ENCODE assay signal across 1 cellular context in genomic region chr5:84634256-84634655, GRCh38.
TF ChIP-seq lines count a peak whose summit lies in the region.

No MANE protein-coding gene starts in this region.

TF ChIP-seq in HepG2, 621 proteins besides CTCF, POLR2A, EP300 and RAD21 (continued from another document):
- no peak for TF ChIP-seq NFE2L2 (IDR thresholded peaks at IDR 0.05; ENCODE audit: low read length)
- TF ChIP-seq ZNF713 (CRISPR knock-in tag; IDR thresholded peaks at IDR 0.05): no peak
- TF ChIP-seq, protein P1, sequence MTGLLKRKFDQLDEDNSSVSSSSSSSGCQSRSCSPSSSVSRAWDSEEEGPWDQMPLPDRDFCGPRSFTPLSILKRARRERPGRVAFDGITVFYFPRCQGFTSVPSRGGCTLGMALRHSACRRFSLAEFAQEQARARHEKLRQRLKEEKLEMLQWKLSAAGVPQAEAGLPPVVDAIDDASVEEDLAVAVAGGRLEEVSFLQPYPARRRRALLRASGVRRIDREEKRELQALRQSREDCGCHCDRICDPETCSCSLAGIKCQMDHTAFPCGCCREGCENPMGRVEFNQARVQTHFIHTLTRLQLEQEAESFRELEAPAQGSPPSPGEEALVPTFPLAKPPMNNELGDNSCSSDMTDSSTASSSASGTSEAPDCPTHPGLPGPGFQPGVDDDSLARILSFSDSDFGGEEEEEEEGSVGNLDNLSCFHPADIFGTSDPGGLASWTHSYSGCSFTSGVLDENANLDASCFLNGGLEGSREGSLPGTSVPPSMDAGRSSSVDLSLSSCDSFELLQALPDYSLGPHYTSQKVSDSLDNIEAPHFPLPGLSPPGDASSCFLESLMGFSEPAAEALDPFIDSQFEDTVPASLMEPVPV (CRISPR knock-in tag; IDR thresholded peaks at IDR 0.05): no peak
- TF ChIP-seq NONO (IDR thresholded peaks at IDR 0.05): no peak
- TF ChIP-seq NONO (CRISPR knock-in tag; conservative IDR thresholded peaks at IDR 0.05): no peak
- no peak for TF ChIP-seq POLR2AphosphoS5 (IDR thresholded peaks at IDR 0.05; ENCODE audit: low read depth, low read length)
- TF ChIP-seq GPN1 (CRISPR knock-in tag; IDR thresholded peaks at IDR 0.05; ENCODE audit: borderline replicate concordance): no peak
- no peak for TF ChIP-seq RAD51 (IDR thresholded peaks at IDR 0.05; ENCODE audit: borderline replicate concordance)
TF ChIP-seq in HepG2: peak in this region for 0.
